ENCODE assay signal across 2 cellular contexts in the genomic region with DNA sequence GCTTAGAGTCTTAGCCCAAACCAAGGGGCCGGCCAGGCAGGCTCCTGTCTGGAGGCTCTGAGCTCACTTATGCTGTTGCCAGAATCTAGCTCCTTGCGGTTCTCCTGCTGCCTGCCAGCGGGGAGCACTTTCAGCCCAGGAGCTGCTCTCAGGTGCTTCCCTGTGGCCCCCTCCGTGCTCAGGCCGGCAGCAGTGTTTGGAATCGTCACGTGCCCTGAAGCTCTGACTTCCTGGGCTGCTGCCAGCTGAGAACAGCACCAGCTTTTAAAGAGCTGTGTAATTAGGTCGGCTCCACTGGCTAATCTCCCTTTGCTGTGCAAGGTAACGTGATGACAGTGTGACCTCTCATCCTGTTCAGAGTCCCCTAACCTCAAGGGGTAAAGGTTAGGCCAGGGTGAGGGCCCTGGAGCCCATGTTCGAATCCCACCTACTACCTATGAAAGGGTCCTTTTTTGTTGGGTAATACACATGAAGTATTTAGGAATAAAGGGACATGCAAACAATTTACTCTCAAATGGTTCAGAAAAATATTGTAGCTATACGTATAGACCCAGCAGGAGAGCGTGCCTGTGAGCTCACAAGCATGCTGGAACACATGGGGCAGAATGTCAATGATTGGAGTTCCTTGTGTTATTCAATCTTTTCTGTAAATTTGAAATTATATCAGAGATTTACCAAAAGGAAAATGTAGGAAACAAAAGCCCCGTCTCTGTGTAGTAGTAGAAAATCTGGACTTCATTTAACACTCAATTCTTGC.
TF ChIP-seq lines count a peak whose summit lies in the region.

No MANE protein-coding gene starts in this region.

TF ChIP-seq in K562, 482 proteins besides CTCF, POLR2A, EP300 and RAD21 (continues in another document):
- TF ChIP-seq HCFC1 (IDR thresholded peaks at IDR 0.05; ENCODE audit: low read depth, low read length) = no peak
- TF ChIP-seq ZC3H4 (CRISPR knock-in tag; IDR thresholded peaks at IDR 0.05; ENCODE audit: borderline replicate concordance) = no peak
- no peak for TF ChIP-seq HMGN3 (IDR thresholded peaks at IDR 0.05; ENCODE audit: borderline replicate concordance, extremely low read depth, insufficient read length, low read depth, low read length)
- no peak for TF ChIP-seq ZKSCAN8 (CRISPR knock-in tag; IDR thresholded peaks at IDR 0.05)
- TF ChIP-seq NEUROD1 (IDR thresholded peaks at IDR 0.05; ENCODE audit: borderline replicate concordance, low read depth, low read length, partially characterized antibody) = no peak
- TF ChIP-seq, protein P1, sequence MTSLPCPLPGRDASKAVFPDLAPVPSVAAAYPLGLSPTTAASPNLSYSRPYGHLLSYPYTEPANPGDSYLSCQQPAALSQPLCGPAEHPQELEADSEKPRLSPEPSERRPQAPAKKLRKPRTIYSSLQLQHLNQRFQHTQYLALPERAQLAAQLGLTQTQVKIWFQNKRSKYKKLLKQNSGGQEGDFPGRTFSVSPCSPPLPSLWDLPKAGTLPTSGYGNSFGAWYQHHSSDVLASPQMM (CRISPR knock-in tag; IDR thresholded peaks at IDR 0.05) = no peak
- TF ChIP-seq HDAC2 (IDR thresholded peaks at IDR 0.05) = no peak
- TF ChIP-seq NR2C1 (IDR thresholded peaks at IDR 0.05) = peak; percentile 74
- TF ChIP-seq NR2C1 (tag; IDR thresholded peaks at IDR 0.05) = peak; percentile 63; the same call in 1 of the 2 replicates
- no peak for TF ChIP-seq PRMT5 (CRISPR knock-in tag; IDR thresholded peaks at IDR 0.05)
- no peak for TF ChIP-seq LARP7 (IDR thresholded peaks at IDR 0.05)
- TF ChIP-seq VEZF1 (CRISPR knock-in tag; IDR thresholded peaks at IDR 0.05) = 0 out of 2 replicates have a peak, but pooled peaks have one; percentile 8
- no peak for TF ChIP-seq FOXA1 (IDR thresholded peaks at IDR 0.05; ENCODE audit: borderline replicate concordance)
- TF ChIP-seq KDM4B (IDR thresholded peaks at IDR 0.05; ENCODE audit: borderline replicate concordance in 2 of 2, low read depth in 1 of 2) = no peak
- TF ChIP-seq JUN (IDR thresholded peaks at IDR 0.05; ENCODE audit: borderline replicate concordance, low read depth, low read length) = 0 out of 2 replicates have a peak, but pooled peaks have one; percentile 8
- TF ChIP-seq JUN (CRISPR knock-in tag; IDR thresholded peaks at IDR 0.05; ENCODE audit: borderline replicate concordance) = no peak
- TF ChIP-seq SNRNP70 (optimal IDR thresholded peaks at IDR 0.05; ENCODE audit: low read depth, low read length) = no peak
- no peak for TF ChIP-seq ZNF143 (CRISPR knock-in tag; IDR thresholded peaks at IDR 0.05)
- TF ChIP-seq ZNF121 (CRISPR knock-in tag; conservative IDR thresholded peaks at IDR 0.05) = no peak
- no peak for TF ChIP-seq THRB (CRISPR knock-in tag; conservative IDR thresholded peaks at IDR 0.05)
- TF ChIP-seq, protein P2, sequence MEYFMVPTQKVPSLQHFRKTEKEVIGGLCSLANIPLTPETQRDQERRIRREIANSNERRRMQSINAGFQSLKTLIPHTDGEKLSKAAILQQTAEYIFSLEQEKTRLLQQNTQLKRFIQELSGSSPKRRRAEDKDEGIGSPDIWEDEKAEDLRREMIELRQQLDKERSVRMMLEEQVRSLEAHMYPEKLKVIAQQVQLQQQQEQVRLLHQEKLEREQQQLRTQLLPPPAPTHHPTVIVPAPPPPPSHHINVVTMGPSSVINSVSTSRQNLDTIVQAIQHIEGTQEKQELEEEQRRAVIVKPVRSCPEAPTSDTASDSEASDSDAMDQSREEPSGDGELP (CRISPR knock-in tag; IDR thresholded peaks at IDR 0.05; ENCODE audit: borderline replicate concordance) = peak; percentile 71
- no peak for TF ChIP-seq ASH1L (IDR thresholded peaks at IDR 0.05; ENCODE audit: borderline replicate concordance, low read depth, partially characterized antibody)
- no peak for TF ChIP-seq MED1 (CRISPR knock-in tag; IDR thresholded peaks at IDR 0.05; ENCODE audit: borderline replicate concordance)
- TF ChIP-seq STAG1 (CRISPR knock-in tag; IDR thresholded peaks at IDR 0.05; ENCODE audit: borderline replicate concordance) = no peak
- peak; percentile 84 for TF ChIP-seq ESRRA (IDR thresholded peaks at IDR 0.05; ENCODE audit: borderline replicate concordance, low read depth)
- TF ChIP-seq ZBTB2 (IDR thresholded peaks at IDR 0.05) = no peak
- peak; percentile 77 for TF ChIP-seq RAD51 (IDR thresholded peaks at IDR 0.05; ENCODE audit: borderline replicate concordance, low read depth)
- TF ChIP-seq NFIC (IDR thresholded peaks at IDR 0.05) = peak; percentile 77

TF ChIP-seq in liver, 16 proteins besides CTCF, POLR2A, EP300 and RAD21:
- peak; percentile 77 to 86 for TF ChIP-seq RXRA (IDR thresholded peaks at IDR 0.05)
- peak; percentile 78 for TF ChIP-seq NR2F2 (IDR thresholded peaks at IDR 0.05)
- no peak for TF ChIP-seq ATF3 (IDR thresholded peaks at IDR 0.05)
- TF ChIP-seq HNF4G (IDR thresholded peaks at IDR 0.05) = peak; percentile 70
- TF ChIP-seq HNF4A (conservative IDR thresholded peaks at IDR 0.05) = peak; percentile 90
